In genomic region chr21:37496972-37497371, GRCh38 we compare ENCODE assay signal across 2 cellular contexts.
TF ChIP-seq lines count a peak whose summit lies in the region.

No MANE protein-coding gene starts in this region.

TF ChIP-seq in Ishikawa, 13 proteins besides CTCF, POLR2A, EP300 and RAD21 (continued from another document):
- TF ChIP-seq REST (IDR thresholded peaks at IDR 0.05; ENCODE audit: low read depth) (no peak), EGR1 (IDR thresholded peaks at IDR 0.05) (no peak), ZBTB7A (IDR thresholded peaks at IDR 0.05; ENCODE audit: low read depth) (no peak), CREB1 (IDR thresholded peaks at IDR 0.05; ENCODE audit: low read depth) (no peak), USF1 (IDR thresholded peaks at IDR 0.05) (no peak), FOXM1 (IDR thresholded peaks at IDR 0.05; ENCODE audit: borderline replicate concordance, low read depth) (no peak), CEBPB (IDR thresholded peaks at IDR 0.05) (no peak), YY1 (IDR thresholded peaks at IDR 0.05; ENCODE audit: low read depth) (no peak), TAF1 (IDR thresholded peaks at IDR 0.05; ENCODE audit: low read depth) (no peak)

TF ChIP-seq in GM12878, 131 proteins besides CTCF, POLR2A, EP300 and RAD21:
- TF ChIP-seq ZNF687 (IDR thresholded peaks at IDR 0.05) (no peak), SMC3 (IDR thresholded peaks at IDR 0.05; ENCODE audit: borderline replicate concordance, low read length) (peak; percentile 32; the same call in 1 of the 2 replicates)
